Comparison of ENCODE assay signal across 28 cellular contexts in the genomic region with DNA sequence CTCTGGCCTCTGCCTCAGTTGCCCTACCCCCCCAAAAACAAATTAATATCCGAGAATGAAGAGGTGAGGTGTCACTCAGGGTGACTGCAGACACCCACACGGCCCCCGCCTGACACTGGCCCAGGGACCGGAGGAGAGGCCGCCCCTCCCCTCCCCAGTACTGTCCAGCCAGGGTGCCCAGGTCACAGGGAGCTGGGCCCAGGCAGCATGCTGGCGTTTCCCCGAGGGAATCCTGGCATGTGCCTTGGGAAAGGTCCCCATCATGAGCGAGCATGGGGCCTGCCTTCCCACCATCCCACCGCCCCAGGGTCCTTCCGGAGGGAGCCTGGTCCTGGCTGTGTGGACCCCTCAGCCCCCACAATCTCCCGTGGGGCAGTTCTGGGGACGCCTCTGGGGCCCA. TPM values are rescaled to one million over a fixed set of nuclear protein-coding genes. Genes with fewer than 3 reads are reported as not detected.
DNase-seq lines count a peak whose midpoint lies in the region; ATAC-seq and TF ChIP-seq lines count a peak whose summit lies in the region.
"Had no signal": no experiment of that assay in that cellular context is flagged by ENCODE, and none has a peak within 500 bp of the region (broad histone marks: within the 10 kb centered on the region; RNA-seq: fewer than 3 reads in every experiment).

No MANE protein-coding gene starts in this region.

- H3F3A ChIP-seq in smooth muscle cell (ENCODE audit: low read depth), result no peaks in the 10 kb centered on the region

- H4K20me1 ChIP-seq in HCT116 (ENCODE audit: insufficient read depth) (no peaks in the 10 kb centered on the region), smooth muscle cell (ENCODE audit: low read depth) (no peaks in the 10 kb centered on the region)

- no peak overlapping the region for H3K4me3 ChIP-seq in HCT116 (replicated peaks in 1 of 2; ENCODE audit: low read depth in 1 of 2, low read length in 2 of 2)
- peak overlapping the region; percentile 76 to 82 for H3K4me3 ChIP-seq in esophagus (ENCODE audit: low read depth in 1 of 2, low read length in 2 of 2)
- peak overlapping the region; percentile 39 for H3K4me3 ChIP-seq in lower lobe of right lung
- no peak overlapping the region for H3K4me3 ChIP-seq in smooth muscle cell
- H3K4me3 ChIP-seq in coronary artery, result no peak overlapping the region

- H3K4me2 ChIP-seq in HCT116 (ENCODE audit: low read length) (peak overlapping the region; percentile 75), smooth muscle cell (peak overlapping the region; percentile 48)

- H3K27ac ChIP-seq in HCT116 (ENCODE audit: low read depth, low read length), result peak overlapping the region; percentile 37; the same call in 1 of the 2 replicates
- peak overlapping the region; percentile 40 to 99 for H3K27ac ChIP-seq in esophagus (ENCODE audit: low read depth in 2 of 2, low read length in 1 of 2)
- no peak overlapping the region for H3K27ac ChIP-seq in lower lobe of right lung
- H3K27ac ChIP-seq in smooth muscle cell (ENCODE audit: low read depth), result no peak overlapping the region
- H3K27ac ChIP-seq in coronary artery, result no peak overlapping the region

- ATAC-seq in HCT116 (no peak), lower lobe of right lung (no peak), GM21528 (IDR thresholded peaks at IDR 0.05; ENCODE audit: low FRiP score, unreplicated experiment) (no peak)
- ATAC-seq: PC-3, Right ventricle myocardium inferior had no signal

- H3K36me3 ChIP-seq in HCT116 (ENCODE audit: control insufficient read depth in 1 of 2, insufficient read depth in 2 of 2, low read length in 2 of 2), result no peaks in the 10 kb centered on the region
- H3K36me3 ChIP-seq in esophagus (ENCODE audit: control insufficient read depth in 2 of 2, insufficient read depth in 2 of 2, low read length in 1 of 2), result peaks cover 0 to 27% of the 10 kb centered on the region in 2 donors
- H3K36me3 ChIP-seq in lower lobe of right lung, result no peaks in the 10 kb centered on the region
- no peaks in the 10 kb centered on the region for H3K36me3 ChIP-seq in smooth muscle cell (ENCODE audit: low read depth)
- H3K36me3 ChIP-seq: BE2C had no signal

- RAD21 ChIA-PET in HCT116 (lab: Charles Lee; ENCODE audit: low non-redundant PET in 1 of 2, low total read pairs in 2 of 2, uncharacterized antibody in 2 of 2, unreplicated experiment in 2 of 2), result no interaction called here

- TF ChIP-seq RAD21 in HCT116 (IDR thresholded peaks at IDR 0.05; ENCODE audit: low read depth), result no peak

- DNase-seq in HCT116 (ENCODE audit: low read depth, low spot score) (no peak), lower lobe of right lung (no peak), smooth muscle cell (lab: John Stamatoyannopoulos, UW; ENCODE audit: unreplicated experiment) (no peak), coronary artery (ENCODE audit: low spot score) (no peak)
- no peak for DNase-seq in activated CD8-positive, alpha-beta memory T cell treated with anti-CD3 and anti-CD28 coated beads, Interleukin-2, amount 50 U/mL, for 4 hours
- DNase-seq in stimulated activated CD8-positive, alpha-beta memory T cell treated with anti-CD3 and anti-CD28 coated beads, Interleukin-4, amount 100 ng/mL, for 48 hours, result no peak
- DNase-seq: 8988T; ACHN; BE2C; CD8-positive, alpha-beta memory T cell; GF-D8; KG1; NCI-H1048; NCI-H1417; NCI-H1694; NCI-H2029 treated with DMSO at 0.1 percent for 48 hours; NCI-H446 treated with DMSO at 0.1 percent for 48 hours; NK-92 treated with Interleukin-12 subunit alpha and Interleukin-12 subunit beta, amount 100 ng/mL, for 24 hours had no signal

- no peaks in the 10 kb centered on the region for H3K9me2 ChIP-seq in HCT116 (ENCODE audit: insufficient read depth)

- H2AFZ ChIP-seq in HCT116 (ENCODE audit: low read depth, low read length, poor library complexity, severe bottlenecking), result no peak overlapping the region
- no peak overlapping the region for H2AFZ ChIP-seq in smooth muscle cell (ENCODE audit: low read depth)

- H3K9ac ChIP-seq in HCT116 (ENCODE audit: low read length) (peak overlapping the region; percentile 13; the same call in 1 of the 2 replicates), smooth muscle cell (ENCODE audit: low read depth) (no peak overlapping the region)

- intact Hi-C loops in HCT116 (cut with micrococcal nuclease), result no loop called here
- intact Hi-C loops in lower lobe of right lung (cut with DNase I), result no loop called here

- H3K9me3 ChIP-seq in HCT116 (ENCODE audit: control insufficient read depth in 1 of 2, insufficient read depth in 1 of 2, low read depth in 1 of 2, low read length in 2 of 2) (no peaks in the 10 kb centered on the region), esophagus (ENCODE audit: control insufficient read depth in 2 of 2, insufficient read depth in 1 of 2, low read depth in 1 of 2, low read length in 1 of 2) (no peaks in the 10 kb centered on the region), lower lobe of right lung (no peaks in the 10 kb centered on the region), smooth muscle cell (replicated peaks; ENCODE audit: low read depth) (no peaks in the 10 kb centered on the region)
- H3K9me3 ChIP-seq: BE2C had no signal

- CTCF ChIA-PET in HCT116 (lab: Charles Lee), result no interaction called here

- H3K27me3 ChIP-seq in HCT116 (ENCODE audit: insufficient read depth, low read length), result peaks cover 8% of the 10 kb centered on the region; the same call in 1 of the 2 replicates
- no peaks in the 10 kb centered on the region for H3K27me3 ChIP-seq in esophagus (ENCODE audit: control insufficient read depth in 1 of 2, insufficient read depth in 2 of 2, low read length in 2 of 2)
- H3K27me3 ChIP-seq in lower lobe of right lung (ENCODE audit: low read depth), result no peaks in the 10 kb centered on the region
- no peaks in the 10 kb centered on the region for H3K27me3 ChIP-seq in smooth muscle cell (ENCODE audit: low read depth)
- H3K27me3 ChIP-seq: BE2C had no signal

- TF ChIP-seq POLR2A in HCT116 (IDR thresholded peaks at IDR 0.05; ENCODE audit: borderline replicate concordance, extremely low read depth, insufficient read depth, insufficient read length), result no peak

- TF ChIP-seq CTCF in HCT116 (IDR thresholded peaks at IDR 0.05 in 2 of 3, conservative IDR thresholded peaks at IDR 0.05 in 1 of 3; ENCODE audit: borderline replicate concordance in 1 of 3, insufficient read depth in 1 of 3, low read depth in 2 of 3, low read length in 2 of 3) (no peak), lower lobe of right lung (IDR thresholded peaks at IDR 0.05) (no peak), smooth muscle cell (IDR thresholded peaks at IDR 0.05; ENCODE audit: borderline replicate concordance, insufficient read depth, poor library complexity, severe bottlenecking) (no peak), coronary artery (IDR thresholded peaks at IDR 0.05) (no peak)

- BruUV-seq in HCT116 (replicated peaks; lab: Mats Ljungman, UMichigan), result no TSS peak

- H3K79me2 ChIP-seq in HCT116 (ENCODE audit: insufficient read depth, low read length), result no peaks in the 10 kb centered on the region
- no peaks in the 10 kb centered on the region for H3K79me2 ChIP-seq in smooth muscle cell (ENCODE audit: low read depth)

- WGBS in esophagus, 2 donors, result 74 to 77% methylated on average over 11 to 12 of the region's 12 CpGs
- WGBS in smooth muscle cell (ENCODE audit: low lambda C conversion rate), result 85% methylated on average over 7 of the region's 12 CpGs

- POLR2A ChIA-PET in HCT116 (lab: Charles Lee), result no interaction called here

- H3K4me1 ChIP-seq in HCT116 (ENCODE audit: control insufficient read depth in 1 of 2, insufficient read depth in 2 of 2, low read length in 2 of 2) (peaks cover 34 to 62% of the 10 kb centered on the region in 2 experiments), esophagus (ENCODE audit: control insufficient read depth in 2 of 2, insufficient read depth in 2 of 2, low read length in 1 of 2) (peaks cover 6 to 48% of the 10 kb centered on the region in 2 donors), lower lobe of right lung (peaks cover 6% of the 10 kb centered on the region), smooth muscle cell (ENCODE audit: low read depth) (peaks cover 7% of the 10 kb centered on the region)
- H3K4me1 ChIP-seq: BE2C had no signal

TF ChIP-seq in HCT116, 20 proteins besides CTCF, POLR2A, EP300 and RAD21 (continues in another document):
- TF ChIP-seq CEBPB (IDR thresholded peaks at IDR 0.05; ENCODE audit: low read depth), result no peak
- TF ChIP-seq SRF (IDR thresholded peaks at IDR 0.05; ENCODE audit: low read depth), result no peak

RNA-seq across cellular contexts. Expression of a gene that starts 3.0 kb away (rescaled TPM):
- total RNA-seq in HCT116 (2021; ENCODE audit: unreplicated experiment) (not detected), lower lobe of right lung (17.0 TPM), smooth muscle cell (0.99 and 2.2 TPM in 2 replicates)
- polyA plus RNA-seq in HCT116 (2012), result 0.14 and 0.21 TPM in 2 replicates
- polyA plus RNA-seq in esophagus (100 to 1,000 TPM; 181 to 254 TPM), smooth muscle cell (0.53 TPM in 1 of 2 replicates, not detected in the other)
- total RNA-seq: CD8-positive, alpha-beta memory T cell; H4; IMR-90; Right ventricle myocardium inferior; RPMI7951; SK-MEL-5 had no signal
- polyA plus RNA-seq: CD14-positive monocyte; CD8-positive, alpha-beta memory T cell; IMR-90 had no signal

RNA-seq across cellular contexts. Expression of a gene that starts 13.2 kb away (rescaled TPM):
- total RNA-seq in HCT116 (2021; ENCODE audit: unreplicated experiment) (not detected), lower lobe of right lung (3.4 TPM), smooth muscle cell (not detected in 2 replicates)
- not detected in 2 replicates for polyA plus RNA-seq in HCT116 (2012)
- polyA plus RNA-seq in esophagus (under 1 TPM; 0.12 to 0.16 TPM), smooth muscle cell (not detected in 2 replicates)
- total RNA-seq: Calu3; CD8-positive, alpha-beta memory T cell; H4; IMR-90; PC-3; Right ventricle myocardium inferior; SK-MEL-5 had no signal
- polyA plus RNA-seq: CD14-positive monocyte; CD8-positive, alpha-beta memory T cell; IMR-90 had no signal

RNA-seq across cellular contexts. Expression of a gene that starts 24.3 kb away (rescaled TPM):
- total RNA-seq in HCT116 (2021; ENCODE audit: unreplicated experiment), result 0.34 TPM
- polyA plus RNA-seq in HCT116 (2012), result not detected in 2 replicates
- polyA plus RNA-seq in esophagus, result not detected
- total RNA-seq in lower lobe of right lung, result not detected
- not detected in 2 replicates for total RNA-seq in smooth muscle cell
- 0.12 TPM in 1 of 2 replicates, not detected in the other for polyA plus RNA-seq in smooth muscle cell
- total RNA-seq: Calu3; CD8-positive, alpha-beta memory T cell; H4; IMR-90; PC-3; Right ventricle myocardium inferior had no signal
- polyA plus RNA-seq: CD14-positive monocyte; CD8-positive, alpha-beta memory T cell; IMR-90 had no signal

Comparison
In these comparisons a context has a peak if more than half of its experiments do, and no peak if none do; other contexts are left out.
1. H3K27ac ChIP-seq: peak in HCT116 (single experiment) and esophagus (2 of 2); none in lower lobe of right lung (single experiment), smooth muscle cell (single experiment) and coronary artery (0 of 2).
2. H3K4me3 ChIP-seq: peak in esophagus (2 of 2) and lower lobe of right lung (single experiment); none in HCT116 (0 of 2), smooth muscle cell (single experiment) and coronary artery (single experiment).